ENCODE assay signal across 8 cellular contexts in genomic region chr2:240024766-240025165, GRCh38. TPM values are rescaled to one million over a fixed set of nuclear protein-coding genes. Genes with fewer than 3 reads are reported as not detected.
A peak's percentile ranks its signal among the peaks of the same experiment; 100 is the strongest.
DNase-seq lines count a peak whose midpoint lies in the region; ATAC-seq and TF ChIP-seq lines count a peak whose summit lies in the region.

No MANE protein-coding gene starts in this region.

- peak overlapping the region; percentile 95 for H3K9ac ChIP-seq in neural cell (ENCODE audit: low read length)

- no peak for TF ChIP-seq POLR2A in erythroblast (IDR thresholded peaks at IDR 0.05; ENCODE audit: low read length)

- H3K4me2 ChIP-seq in neural cell (ENCODE audit: low read length), result peak overlapping the region; percentile 99

- no peaks in the 10 kb centered on the region for H3K9me3 ChIP-seq in neural cell (ENCODE audit: low read length)

- TF ChIP-seq EP300 in neural cell (conservative IDR thresholded peaks at IDR 0.05; ENCODE audit: poor library complexity, severe bottlenecking), result no peak

- TF ChIP-seq RAD21 in neural cell (conservative IDR thresholded peaks at IDR 0.05), result no peak

- H3K36me3 ChIP-seq in neural cell (ENCODE audit: insufficient read depth, low read length), result no peaks in the 10 kb centered on the region

- H3K79me2 ChIP-seq in neural cell (replicated peaks; ENCODE audit: insufficient read depth, low read length), result peaks cover 40% of the 10 kb centered on the region

- H3K27ac ChIP-seq in neural cell (ENCODE audit: low read length), result peak overlapping the region; percentile 59

- H3K9me2 ChIP-seq in neural cell (ENCODE audit: insufficient read depth, low read length), result no peaks in the 10 kb centered on the region

- TF ChIP-seq CTCF in WI38 (IDR thresholded peaks at IDR 0.05; ENCODE audit: low read depth, low read length) (no peak), neural cell (IDR thresholded peaks at IDR 0.05; ENCODE audit: poor library complexity, severe bottlenecking) (no peak)

- H3K4me3 ChIP-seq in WI38 (ENCODE audit: low read depth, low read length) (peak overlapping the region; percentile 95), neural cell (ENCODE audit: low read length) (peak overlapping the region; percentile 83)

- no peaks in the 10 kb centered on the region for H4K20me1 ChIP-seq in neural cell (ENCODE audit: insufficient read depth)

- no peaks in the 10 kb centered on the region for H3F3A ChIP-seq in neural cell (ENCODE audit: insufficient read depth, low read length, poor library complexity, severe bottlenecking)

- peak overlapping the region; percentile 8 for H2AFZ ChIP-seq in neural cell (ENCODE audit: low read depth, low read length)

- DNase-seq in NOMO-1 treated with DMSO at 0.1 percent for 48 hours (lab: John Stamatoyannopoulos, UW; ENCODE audit: unreplicated experiment) (peak; percentile 7), NOMO-1 (lab: John Stamatoyannopoulos, UW; ENCODE audit: unreplicated experiment in 2 of 2) (no peak), erythroblast (lab: John Stamatoyannopoulos, UW) (peak; percentile 69 to 73)

- no peaks in the 10 kb centered on the region for H3K27me3 ChIP-seq in neural cell (ENCODE audit: insufficient read depth, low read depth, low read length)

- ATAC-seq in HG03135 (IDR thresholded peaks at IDR 0.05; ENCODE audit: unreplicated experiment) (peak; percentile 8), HG02678 (IDR thresholded peaks at IDR 0.05; ENCODE audit: unreplicated experiment) (no peak), HG03565 (IDR thresholded peaks at IDR 0.05; ENCODE audit: unreplicated experiment) (no peak)

TF ChIP-seq in neural cell, 6 proteins besides CTCF, POLR2A, EP300 and RAD21:
- TF ChIP-seq POLR2AphosphoS5 (IDR thresholded peaks at IDR 0.05) (no peak), TAF1 (IDR thresholded peaks at IDR 0.05; ENCODE audit: low read depth) (no peak), MXI1 (conservative IDR thresholded peaks at IDR 0.05; ENCODE audit: poor library complexity, severe bottlenecking) (no peak), EZH2 (IDR thresholded peaks at IDR 0.05; ENCODE audit: borderline replicate concordance, insufficient read depth, low read length, poor library complexity, severe bottlenecking) (no peak), REST (IDR thresholded peaks at IDR 0.05; ENCODE audit: borderline replicate concordance) (no peak), SMC3 (conservative IDR thresholded peaks at IDR 0.05; ENCODE audit: poor library complexity) (no peak)

RNA-seq across cellular contexts. Expression of gene NDUFA10, which starts 0.4 kb away (rescaled TPM):
- polyA plus RNA-seq in neural cell, result 109 and 133 TPM in 2 replicates
- polyA minus RNA-seq in neural cell, result 71.1 and 82.5 TPM in 2 replicates

RNA-seq across cellular contexts. Expression of gene OR6B2, which starts 5.5 kb away (rescaled TPM):
- polyA plus RNA-seq in neural cell, result not detected in 2 replicates
- polyA minus RNA-seq in neural cell, result not detected in 2 replicates

RNA-seq across cellular contexts. Expression of gene OR6B3, which starts 28.6 kb away (rescaled TPM):
- not detected in 2 replicates for polyA plus RNA-seq in neural cell
- not detected in 2 replicates for polyA minus RNA-seq in neural cell

Comparison
In these comparisons a context has a peak if more than half of its experiments do, and no peak if none do; other contexts are left out.
1. DNase-seq: peak in NOMO-1 treated with DMSO at 0.1 percent for 48 hours (single experiment) and erythroblast (2 of 2); none in NOMO-1 (0 of 2).